ENCODE assay signal across 8 cellular contexts in the genomic region with DNA sequence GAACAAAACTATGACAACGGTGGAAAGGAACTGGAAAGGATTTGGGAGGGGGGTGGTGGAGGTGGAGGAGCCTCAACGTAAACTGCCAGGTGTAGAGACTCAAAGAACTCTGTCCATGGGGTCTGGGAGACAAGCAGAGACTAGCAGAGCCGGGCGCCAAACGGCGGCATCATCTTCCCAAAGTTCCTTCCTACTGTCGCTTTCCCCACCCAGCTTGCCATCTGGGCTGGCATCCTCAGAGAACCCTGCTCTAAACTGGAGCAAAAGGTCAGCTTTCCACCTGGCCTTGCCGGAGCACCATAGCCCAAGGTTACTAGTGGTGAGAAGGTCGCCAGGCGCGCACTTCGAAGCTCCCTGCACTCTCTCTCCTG. TPM values are rescaled to one million over a fixed set of nuclear protein-coding genes. Genes with fewer than 3 reads are reported as not detected.
DNase-seq lines count a peak whose midpoint lies in the region; ATAC-seq, FAIRE-seq and TF ChIP-seq lines count a peak whose summit lies in the region.

No MANE protein-coding gene starts in this region.

- no peaks in the 10 kb centered on the region for H3K36me3 ChIP-seq in RWPE2 (ENCODE audit: low read depth)

- peak overlapping the region; percentile 98 for H3K27ac ChIP-seq in RWPE2 (ENCODE audit: poor library complexity, severe bottlenecking)

- H3K4me1 ChIP-seq in RWPE2 (ENCODE audit: insufficient read depth, poor library complexity, severe bottlenecking), result peaks cover 42% of the 10 kb centered on the region

- no peaks in the 10 kb centered on the region for H3K27me3 ChIP-seq in RWPE2 (ENCODE audit: insufficient read depth, poor library complexity, severe bottlenecking)

- FAIRE-seq in GM12891 (lab: Jason Lieb, UNC) (no peak), GM12892 (lab: Jason Lieb, UNC) (no peak)

- DNase-seq in GM12891 (ENCODE audit: insufficient read length, low spot score) (no peak), RWPE2 (ENCODE audit: low spot score) (peak; percentile 55), fibroblast of the aortic adventitia (ENCODE audit: low read depth) (no peak), skeletal muscle cell (ENCODE audit: low read depth) (no peak), GM12892 (ENCODE audit: insufficient read length) (no peak), NCI-H510A treated with DMSO at 0.1 percent for 48 hours (lab: John Stamatoyannopoulos, UW) (no peak), T-helper 9 cell (no peak)

- no peaks in the 10 kb centered on the region for H3K9me3 ChIP-seq in RWPE2 (ENCODE audit: severe bottlenecking)

- no peak for TF ChIP-seq POLR2A in GM12891 (IDR thresholded peaks at IDR 0.05; ENCODE audit: low read depth, low read length)
- no peak for TF ChIP-seq POLR2A in GM12892 (IDR thresholded peaks at IDR 0.05; ENCODE audit: low read depth, low read length)

- no peak; the same call in 2 of the 3 replicates for ATAC-seq in RWPE2 (ENCODE audit: low read depth)
- no peak for ATAC-seq in HG03025 (IDR thresholded peaks at IDR 0.05; ENCODE audit: low FRiP score, unreplicated experiment)

- H3K4me3 ChIP-seq in RWPE2 (ENCODE audit: severe bottlenecking) (peak overlapping the region; percentile 1), fibroblast of the aortic adventitia (ENCODE audit: low read depth, low read length) (peak overlapping the region; percentile 41), skeletal muscle cell (ENCODE audit: low read depth, low read length) (peak overlapping the region; percentile 56)

- no peak for TF ChIP-seq CTCF in RWPE2 (IDR thresholded peaks at IDR 0.05; ENCODE audit: poor library complexity, severe bottlenecking)
- no peak for TF ChIP-seq CTCF in fibroblast of the aortic adventitia (IDR thresholded peaks at IDR 0.05; ENCODE audit: insufficient read depth, low read length)

TF ChIP-seq in GM12891, 5 proteins besides CTCF, POLR2A, EP300 and RAD21:
- TF ChIP-seq TAF1 (IDR thresholded peaks at IDR 0.05; ENCODE audit: low read depth, low read length), result no peak
- TF ChIP-seq SPI1 (IDR thresholded peaks at IDR 0.05; ENCODE audit: low read depth, low read length), result no peak
- no peak for TF ChIP-seq POU2F2 (IDR thresholded peaks at IDR 0.05; ENCODE audit: low read depth, low read length)
- peak; percentile 56; the same call in 1 of the 2 replicates for TF ChIP-seq POLR2AphosphoS5 (IDR thresholded peaks at IDR 0.05; ENCODE audit: low read depth, low read length)

RNA-seq across cellular contexts. Expression of a gene that starts 4.0 kb away (rescaled TPM):
- 22.0 TPM for polyA plus RNA-seq in GM12891 (2012; ENCODE audit: low read depth, missing spikeins)
- total RNA-seq in fibroblast of the aortic adventitia (ENCODE audit: low replicate concordance), result 21.6 and 25.8 TPM in 2 replicates
- 3.9 TPM for polyA plus RNA-seq in GM12892 (2012; ENCODE audit: missing spikeins)

Comparison
In these comparisons a context has a peak if more than half of its experiments do, and no peak if none do; other contexts are left out.
1. H3K4me3 ChIP-seq: peak in every context shown above with its lines; median percentile 56 in skeletal muscle cell; 41 in fibroblast of the aortic adventitia; 1 in RWPE2.